Comparison of ENCODE assay signal across 33 cellular contexts in the genomic region with DNA sequence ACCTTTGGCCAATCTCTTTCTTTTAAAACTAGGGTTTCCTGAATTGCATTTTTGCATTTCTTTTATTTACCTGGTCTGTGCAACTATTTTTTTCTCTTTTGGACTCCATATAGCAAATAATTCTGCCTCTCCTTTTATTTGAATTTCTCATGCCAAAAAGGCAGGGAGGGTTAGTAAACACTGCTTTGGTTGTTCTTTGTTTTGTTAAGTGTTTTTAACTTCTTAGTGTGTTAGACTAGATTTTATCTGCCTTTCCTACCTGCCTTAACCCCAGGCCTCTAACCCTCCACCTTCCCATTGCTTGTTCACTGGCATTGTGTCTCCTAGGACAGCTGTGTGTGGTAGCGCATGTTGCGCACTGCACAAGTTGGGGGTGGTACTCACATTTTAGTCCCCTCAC. TPM values are rescaled to one million over a fixed set of nuclear protein-coding genes. Genes with fewer than 3 reads are reported as not detected.
A peak's percentile ranks its signal among the peaks of the same experiment; 100 is the strongest.
DNase-seq lines count a peak whose midpoint lies in the region; ATAC-seq, FAIRE-seq and TF ChIP-seq lines count a peak whose summit lies in the region.
"Had no signal": no experiment of that assay in that cellular context is flagged by ENCODE, and none has a peak within 500 bp of the region (broad histone marks: within the 10 kb centered on the region; RNA-seq: fewer than 3 reads in every experiment).

No MANE protein-coding gene starts in this region.

- H3K4me1 ChIP-seq in left ventricle myocardium inferior (peaks cover 100% of the 10 kb centered on the region), right cardiac atrium (ENCODE audit: control insufficient read depth, insufficient read depth, low read length) (peaks cover 71% of the 10 kb centered on the region), H1 (replicated peaks in 1 of 4; ENCODE audit: control insufficient read depth in 3 of 4, insufficient read depth in 4 of 4, low read length in 3 of 4) (peaks cover 5 to 21% (median 15%) of the 10 kb centered on the region in 4 experiments), gastrocnemius medialis (peaks cover 73 to 93% of the 10 kb centered on the region in 2 donors)

- ATAC-seq in right cardiac atrium (no peak), gastrocnemius medialis (no peak), natural killer cell (no peak)
- ATAC-seq in activated naive CD8-positive, alpha-beta T cell treated with anti-CD3 and anti-CD28 coated beads, Interleukin-2, amount 50 U/mL, for 24 hours, result no peak
- ATAC-seq: stimulated activated naive B cell treated with anti-CD40 and anti-IgM and Interleukin-4, amounts not matched to agents 10 μg/mL and 1 μg/mL and 100 μg/mL, for 72 hours had no signal

- H3K27ac ChIP-seq in left ventricle myocardium inferior (replicated peaks), result peak overlapping the region; percentile 99
- no peak overlapping the region for H3K27ac ChIP-seq in right cardiac atrium (ENCODE audit: low read length)
- no peak overlapping the region for H3K27ac ChIP-seq in H1 (ENCODE audit: low read depth, low read length)
- H3K27ac ChIP-seq in gastrocnemius medialis, result peak overlapping the region; percentile 49 to 94 (median 80)
- H3K27ac ChIP-seq in substantia nigra (ENCODE audit: low read depth, low read length, poor library complexity, severe bottlenecking), result no peak overlapping the region

- no peak overlapping the region for H3K4me3 ChIP-seq in left ventricle myocardium inferior
- H3K4me3 ChIP-seq in right cardiac atrium (ENCODE audit: low read length), result no peak overlapping the region
- no peak overlapping the region for H3K4me3 ChIP-seq in H1 (ENCODE audit: extremely low read depth in 1 of 4, insufficient read depth in 2 of 4, low read depth in 3 of 4, low read length in 4 of 4)
- H3K4me3 ChIP-seq in gastrocnemius medialis, result no peak overlapping the region
- H3K4me3 ChIP-seq: cardiac muscle cell, thyroid gland had no signal

- H3K27ac Mint-ChIP-seq in activated naive CD8-positive, alpha-beta T cell treated with anti-CD3 and anti-CD28 coated beads, Interleukin-2, amount 50 U/mL, for 24 hours, result no peak overlapping the region
- H3K27ac Mint-ChIP-seq in natural killer cell, result no peak overlapping the region
- H3K27ac Mint-ChIP-seq: activated naive CD4-positive, alpha-beta T cell treated with anti-CD3 and anti-CD28 coated beads, Interleukin-2, amount 10 ng/mL, durations not matched to agents 7 days and 5 days; B cell had no signal

- no peak overlapping the region for H3K9ac ChIP-seq in H1 (replicated peaks in 1 of 4; ENCODE audit: extremely low read depth in 1 of 4, low read depth in 3 of 4, low read length in 3 of 4)
- H3K9ac ChIP-seq: SK-N-SH had no signal

- H3K79me1 ChIP-seq in H1 (ENCODE audit: low read depth, low read length), result peaks cover 53% of the 10 kb centered on the region

- TF ChIP-seq EP300 in H1 (IDR thresholded peaks at IDR 0.05; ENCODE audit: borderline replicate concordance in 1 of 2, low read depth in 2 of 2, low read length in 2 of 2), result no peak

- no peak for TF ChIP-seq RAD21 in H1 (IDR thresholded peaks at IDR 0.05 in 1 of 2, conservative IDR thresholded peaks at IDR 0.05 in 1 of 2; ENCODE audit: low read depth in 2 of 2, low read length in 2 of 2)

- no peak overlapping the region for H3K18ac ChIP-seq in H1 (ENCODE audit: extremely low read depth, low read length)

- H4K5ac ChIP-seq in H1 (ENCODE audit: insufficient read length, low read depth, low read length), result no peak overlapping the region

- H3K27me3 ChIP-seq in left ventricle myocardium inferior (ENCODE audit: low read depth), result no peaks in the 10 kb centered on the region
- H3K27me3 ChIP-seq in right cardiac atrium (ENCODE audit: control insufficient read depth, insufficient read depth), result no peaks in the 10 kb centered on the region
- no peaks in the 10 kb centered on the region for H3K27me3 ChIP-seq in H1 (replicated peaks in 1 of 4; ENCODE audit: control insufficient read depth in 3 of 4, extremely low read depth in 1 of 4, insufficient read depth in 3 of 4, low read length in 3 of 4)
- H3K27me3 ChIP-seq in gastrocnemius medialis, result no peaks in the 10 kb centered on the region
- H3K27me3 ChIP-seq: cardiac muscle cell, thyroid gland had no signal

- no peak for TF ChIP-seq POLR2A in H1 (IDR thresholded peaks at IDR 0.05; ENCODE audit: control extremely low read depth in 1 of 2, low read depth in 2 of 2, low read length in 2 of 2)
- TF ChIP-seq POLR2A in gastrocnemius medialis (IDR thresholded peaks at IDR 0.05), result no peak

- no peaks in the 10 kb centered on the region for H3K36me3 Mint-ChIP-seq in activated naive CD8-positive, alpha-beta T cell treated with anti-CD3 and anti-CD28 coated beads, Interleukin-2, amount 50 U/mL, for 24 hours (ENCODE audit: low read depth)
- H3K36me3 Mint-ChIP-seq in natural killer cell, result no peaks in the 10 kb centered on the region
- H3K36me3 Mint-ChIP-seq: activated naive CD4-positive, alpha-beta T cell treated with anti-CD3 and anti-CD28 coated beads, Interleukin-2, amount 10 ng/mL, durations not matched to agents 7 days and 5 days had no signal

- H2AK5ac ChIP-seq in H1 (ENCODE audit: low read depth, low read length), result peak overlapping the region; percentile 82; the same call in 1 of the 2 replicates

- WGBS in right cardiac atrium, result 98% methylated on average over 2 of the region's 2 CpGs
- WGBS in H1 (ENCODE audit: extremely low coverage in 1 of 2, insufficient coverage in 1 of 2, insufficient read length in 1 of 2, insufficient replicate concordance in 2 of 2, low coverage in 1 of 2, low lambda C conversion rate in 2 of 2, missing lambda C conversion rate in 1 of 2), 2 experiments, result 93% methylated on average over 2 of the region's 2 CpGs; no CpG with 5 or more reads in 1 of the 2 experiments

- TF ChIP-seq CTCF in left ventricle myocardium inferior (IDR thresholded peaks at IDR 0.05; ENCODE audit: borderline replicate concordance) (no peak), H1 (IDR thresholded peaks at IDR 0.05; ENCODE audit: control extremely low read depth in 1 of 3, insufficient read depth in 1 of 3, low read depth in 1 of 3, low read length in 3 of 3) (no peak), gastrocnemius medialis (IDR thresholded peaks at IDR 0.05 in 4 of 5, conservative IDR thresholded peaks at IDR 0.05 in 1 of 5) (no peak), natural killer cell (IDR thresholded peaks at IDR 0.05) (no peak)

- no peak overlapping the region for H2BK20ac ChIP-seq in H1 (ENCODE audit: low read length)

- H2BK15ac ChIP-seq in H1 (ENCODE audit: low read length), result no peak overlapping the region

- H2BK12ac ChIP-seq in H1 (ENCODE audit: low read depth, low read length), result 0 out of 2 replicates have a peak overlapping the region, but pooled peaks have one; percentile 27

- no peaks in the 10 kb centered on the region for H3K27me3 Mint-ChIP-seq in activated naive CD8-positive, alpha-beta T cell treated with anti-CD3 and anti-CD28 coated beads, Interleukin-2, amount 50 U/mL, for 24 hours
- H3K27me3 Mint-ChIP-seq in natural killer cell (ENCODE audit: low read depth in 2 of 2), result no peaks in the 10 kb centered on the region

- H2BK120ac ChIP-seq in H1 (replicated peaks; ENCODE audit: low read depth, low read length), result no peak overlapping the region

- no peak overlapping the region for H2BK5ac ChIP-seq in H1 (ENCODE audit: low read depth, low read length)

- no peak overlapping the region for H3K23ac ChIP-seq in H1 (ENCODE audit: insufficient read length)

- no peaks in the 10 kb centered on the region for H3K23me2 ChIP-seq in H1 (ENCODE audit: low read depth, low read length)

- POLR2A ChIA-PET in H1 (lab: Charles Lee; ENCODE audit: partially characterized antibody), result no interaction called here

- DNase-seq in left ventricle myocardium inferior (no peak), right cardiac atrium (no peak), H1 (ENCODE audit: low read depth in 1 of 2, low spot score in 2 of 2) (no peak), gastrocnemius medialis (no peak), substantia nigra (lab: John Stamatoyannopoulos, UW) (no peak), natural killer cell (no peak)
- no peak for DNase-seq in stimulated activated CD4-positive, alpha-beta T cell treated with anti-CD3 and anti-CD28 coated beads, Interleukin-4, amount 100 ng/mL, for 4 hours
- DNase-seq in activated naive CD8-positive, alpha-beta T cell treated with anti-CD3 and anti-CD28 coated beads, Interleukin-2, amount 50 U/mL, for 24 hours, result no peak
- DNase-seq: activated CD4-positive, alpha-beta T cell treated with anti-CD3 and anti-CD28 coated beads for 4 hours; activated naive CD4-positive, alpha-beta T cell treated with anti-CD3 and anti-CD28 coated beads, Interleukin-2, amount 10 ng/mL, durations not matched to agents 7 days and 5 days; activated T-cell treated with anti-CD3 and anti-CD28 coated beads, Interleukin-2, amount 50 U/mL, for 48 hours; amygdala; Caco-2; DMS79 treated with DMSO at 0.1 percent for 48 hours; glutamatergic neuron; GOT3; Karpas-422; mesendoderm; naive B cell; NCI-H1092 treated with DMSO at 0.1 percent for 48 hours; NCI-H187 treated with DMSO at 0.1 percent for 48 hours; NCI-H2227 treated with DMSO at 0.1 percent for 48 hours; NCI-H748 treated with DMSO at 0.1 percent for 48 hours; nucleus accumbens; SK-N-SH; stimulated activated CD4-positive, alpha-beta T cell treated with anti-CD3 and anti-CD28 coated beads, Interleukin-4, amount 100 ng/mL, for 1 hour; stimulated activated naive B cell treated with anti-CD40 and anti-IgM and Interleukin-4, amounts not matched to agents 10 μg/mL and 1 μg/mL and 100 μg/mL, for 72 hours; T-helper 2 cell; thyroid gland had no signal

- no peak overlapping the region for H4K8ac ChIP-seq in H1 (ENCODE audit: extremely low read depth, insufficient read depth, low read length)

- H3K9me3 ChIP-seq in left ventricle myocardium inferior (replicated peaks), result no peaks in the 10 kb centered on the region
- H3K9me3 ChIP-seq in right cardiac atrium (ENCODE audit: control insufficient read depth, low read length), result no peaks in the 10 kb centered on the region
- H3K9me3 ChIP-seq in H1 (ENCODE audit: insufficient read depth in 2 of 2, low read depth in 1 of 2, low read length in 1 of 2), result no peaks in the 10 kb centered on the region
- H3K9me3 ChIP-seq in gastrocnemius medialis, result no peaks in the 10 kb centered on the region
- H3K9me3 ChIP-seq: Caco-2, SK-N-SH, thyroid gland had no signal

- CTCF ChIA-PET in H1 (lab: Charles Lee; ENCODE audit: partially characterized antibody), result interaction anchor here (0.8 to 1.8 kb wide), 5 partner anchors 10 to 108 kb away, joined by 3 to 7 read pairs (median 4); no protein-coding TSS in a partner anchor

- no peak for FAIRE-seq in H1 (lab: Jason Lieb, UNC)
- FAIRE-seq: endometrium, HTR-8/SVneo had no signal

- peaks cover 15 to 98% of the 10 kb centered on the region in 2 experiments for H3K79me2 ChIP-seq in H1 (ENCODE audit: control insufficient read depth in 1 of 2, insufficient read depth in 2 of 2, low read length in 2 of 2)

- no peaks in the 10 kb centered on the region for H3K36me3 ChIP-seq in left ventricle myocardium inferior
- no peaks in the 10 kb centered on the region for H3K36me3 ChIP-seq in H1 (ENCODE audit: control insufficient read depth in 2 of 4, insufficient read depth in 4 of 4, low read length in 3 of 4)
- no peaks in the 10 kb centered on the region for H3K36me3 ChIP-seq in gastrocnemius medialis
- H3K36me3 ChIP-seq: cardiac muscle cell, thyroid gland had no signal

- in situ Hi-C loops in gastrocnemius medialis (cut with MboI; ENCODE audit: low sequenced_read_pairs in 4 of 4), result loop anchor here in 2 of 4 donors (10.0 to 25.0 kb wide), 3 partner anchors 68 to 1050 kb away; a partner anchor contains a TSS

- H4K91ac ChIP-seq in H1 (replicated peaks; ENCODE audit: insufficient read length, low read length), result no peak overlapping the region

- no peaks in the 10 kb centered on the region for H3K9me3 Mint-ChIP-seq in activated naive CD8-positive, alpha-beta T cell treated with anti-CD3 and anti-CD28 coated beads, Interleukin-2, amount 50 U/mL, for 24 hours
- H3K9me3 Mint-ChIP-seq in natural killer cell, result no peaks in the 10 kb centered on the region
- H3K9me3 Mint-ChIP-seq: activated naive CD4-positive, alpha-beta T cell treated with anti-CD3 and anti-CD28 coated beads, Interleukin-2, amount 10 ng/mL, durations not matched to agents 7 days and 5 days had no signal

- no peak overlapping the region for H3K4me2 ChIP-seq in H1 (ENCODE audit: insufficient read depth in 1 of 2, low read depth in 2 of 2, low read length in 2 of 2)
- H3K4me2 ChIP-seq: SK-N-SH had no signal

- no peak overlapping the region for H3K4me3 Mint-ChIP-seq in activated naive CD8-positive, alpha-beta T cell treated with anti-CD3 and anti-CD28 coated beads, Interleukin-2, amount 50 U/mL, for 24 hours
- no peak overlapping the region for H3K4me3 Mint-ChIP-seq in natural killer cell
- H3K4me3 Mint-ChIP-seq: activated naive CD4-positive, alpha-beta T cell treated with anti-CD3 and anti-CD28 coated beads, Interleukin-2, amount 10 ng/mL, durations not matched to agents 7 days and 5 days; B cell; stimulated activated naive B cell treated with anti-CD40 and anti-IgM and Interleukin-4, amounts not matched to agents 10 μg/mL and 1 μg/mL and 100 μg/mL, for 72 hours had no signal

- H3K4ac ChIP-seq in H1 (replicated peaks; ENCODE audit: insufficient read length, low read depth, low read length), result no peak overlapping the region

- H4K20me1 ChIP-seq in H1 (replicated peaks in 1 of 2; ENCODE audit: control insufficient read depth in 1 of 2, insufficient read depth in 2 of 2, low read length in 2 of 2), result peaks cover 47 to 52% of the 10 kb centered on the region in 2 experiments

- H3K4me1 Mint-ChIP-seq in activated naive CD8-positive, alpha-beta T cell treated with anti-CD3 and anti-CD28 coated beads, Interleukin-2, amount 50 U/mL, for 24 hours, result peaks cover 47% of the 10 kb centered on the region
- H3K4me1 Mint-ChIP-seq in natural killer cell, result peaks cover 53 to 75% of the 10 kb centered on the region in 2 donors

- H3K56ac ChIP-seq in H1 (replicated peaks; ENCODE audit: insufficient read length, low read depth, low read length), result no peak overlapping the region

- intact Hi-C loops in left ventricle myocardium inferior (cut with micrococcal nuclease), result no loop called here
- intact Hi-C loops in right cardiac atrium (cut with DNase I), result no loop called here
- intact Hi-C loops in gastrocnemius medialis (cut with DNase I; ENCODE audit: low total_unique reads), result no loop called here
- intact Hi-C loops in natural killer cell (cut with micrococcal nuclease), result no loop called here

- no peak overlapping the region for H2AFZ ChIP-seq in H1 (ENCODE audit: low read length)

- no peak overlapping the region for H3K14ac ChIP-seq in H1 (ENCODE audit: insufficient read length)

RNA-seq across cellular contexts. Expression of a gene that starts 18.1 kb away (rescaled TPM):
- 55.9 TPM for total RNA-seq in left ventricle myocardium inferior
- total RNA-seq in right cardiac atrium, result 10 to 100 TPM; 67.4 to 83.1 (median 72.9) TPM
- polyA plus RNA-seq in right cardiac atrium, result 38.0 TPM
- 28.0 and 29.7 TPM in 2 replicates for total RNA-seq in H1 (2021; fragmentation: NEBNext Ultra II Directional; extraction: Animal tissue kit (Norgen Biotek cat#: 25700))
- 8.1 and 17.1 TPM in 2 replicates for polyA plus RNA-seq in H1 (2011; rRNA removed)
- polyA plus RNA-seq in H1 (2011; cell fraction: cytosol; rRNA removed), result 7.4 TPM
- 33.0 TPM for polyA plus RNA-seq in H1 (2011; cell fraction: nucleus; rRNA removed)
- 17.4 to 25.1 TPM (median 23.6 TPM) in 4 replicates for polyA plus RNA-seq in H1 (2012, experiment 1 of 2)
- polyA plus RNA-seq in H1 (2012, experiment 2 of 2), result 13.4 TPM
- 11.4 TPM for polyA plus RNA-seq in H1 (2013, experiment 1 of 2)
- polyA plus RNA-seq in H1 (2013, experiment 2 of 2), result 10.1 TPM
- polyA minus RNA-seq in H1 (2011; rRNA and poly(A)+ RNA removed), result 9.1 and 16.3 TPM in 2 replicates
- polyA minus RNA-seq in H1 (2011; cell fraction: cytosol; rRNA and poly(A)+ RNA removed), result 19.2 TPM
- polyA minus RNA-seq in H1 (2011; cell fraction: nucleus; rRNA and poly(A)+ RNA removed), result 24.4 TPM
- total RNA-seq in gastrocnemius medialis, result 10 to 100 TPM; 22.7 to 37.5 (median 31.7) TPM
- total RNA-seq in natural killer cell, result 10 to 100 TPM; 36.5 to 51.5 (median 37.9) TPM

Comparison
In these comparisons a context has a peak if more than half of its experiments do, and no peak if none do; other contexts are left out.
1. H3K27ac ChIP-seq: peak in left ventricle myocardium inferior (single experiment) and gastrocnemius medialis (4 of 4); none in right cardiac atrium (single experiment), H1 (single experiment) and substantia nigra (single experiment).